In the genomic region with DNA sequence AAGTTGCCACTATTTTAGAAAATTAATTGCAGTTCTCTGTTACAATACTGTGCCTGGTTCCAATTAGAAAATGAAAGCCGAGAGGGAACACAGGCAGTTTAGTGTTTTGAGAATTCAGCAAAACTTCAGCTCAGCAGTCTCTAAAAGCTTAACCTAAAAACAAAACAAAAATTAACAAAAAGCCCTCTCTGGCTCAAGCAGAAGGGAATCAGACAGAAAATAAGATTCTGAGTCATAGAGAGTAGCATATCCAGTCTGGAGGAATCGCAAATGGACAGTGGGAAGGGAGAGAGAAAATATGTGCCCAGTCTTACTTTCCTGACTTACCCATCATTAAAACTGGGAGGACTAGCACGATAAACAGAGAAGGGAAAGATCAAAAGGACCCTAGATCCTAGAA, we compare ENCODE assay signal across 22 cellular contexts. TPM values are rescaled to one million over a fixed set of nuclear protein-coding genes. Genes with fewer than 3 reads are reported as not detected.
"Had no signal": no experiment of that assay in that cellular context is flagged by ENCODE, and none has a peak within 500 bp of the region (broad histone marks: within the 10 kb centered on the region; RNA-seq: fewer than 3 reads in every experiment).

No MANE protein-coding gene starts in this region.

- H3K9me3 ChIP-seq: mucosa of descending colon, tibial nerve had no signal

- H3K4me1 ChIP-seq: tibial nerve had no signal

- H3K27ac Mint-ChIP-seq: activated CD4-positive, alpha-beta T cell treated with anti-CD3 and anti-CD28 coated beads, Interleukin-2, amount 10 ng/mL, durations not matched to agents 7 days and 5 days; activated T-helper 1 cell treated with anti-CD3 and anti-CD28 coated beads, Interleukin-12 subunit alpha, Interleukin-12 subunit beta, Interleukin-2, Interleukin-4 antibody, amounts not matched to agents 30 ng/mL and 10 ng/mL and 1 ng/mL, durations not matched to agents 14 hours and 24 hours and 36 hours; endodermal cell; T-helper 2 cell treated with Interferon-gamma antibody and Interleukin-4, amounts not matched to agents 5 μg/mL and 100 μg/mL, for 36 hours had no signal

- FAIRE-seq: astrocyte, keratinocyte had no signal

- H3K4me3 Mint-ChIP-seq: activated CD4-positive, alpha-beta T cell treated with anti-CD3 and anti-CD28 coated beads, Interleukin-2, amount 10 ng/mL, durations not matched to agents 7 days and 5 days; activated T-helper 1 cell treated with anti-CD3 and anti-CD28 coated beads, Interleukin-12 subunit alpha, Interleukin-12 subunit beta, Interleukin-2, Interleukin-4 antibody, amounts not matched to agents 30 ng/mL and 10 ng/mL and 1 ng/mL, durations not matched to agents 14 hours and 24 hours and 36 hours; endodermal cell; naive thymus-derived CD8-positive, alpha-beta T cell; T-helper 2 cell treated with Interferon-gamma antibody and Interleukin-4, amounts not matched to agents 5 μg/mL and 100 μg/mL, for 36 hours had no signal

- H3K27me3 ChIP-seq: tibial nerve had no signal

- ATAC-seq: left lobe of liver; mucosa of descending colon; naive thymus-derived CD8-positive, alpha-beta T cell; right cardiac atrium had no signal

- DNase-seq: activated CD4-positive, alpha-beta T cell treated with anti-CD3 and anti-CD28 coated beads, Interleukin-2, amount 10 ng/mL, durations not matched to agents 7 days and 5 days; activated CD4-positive, CD25-positive, alpha-beta regulatory T cell; activated CD8-positive, alpha-beta memory T cell treated with anti-CD3 and anti-CD28 coated beads, Interleukin-2, amount 50 U/mL, for 48 hours; activated naive CD4-positive, alpha-beta T cell; erythroblast; hippocampal formation; mucosa of descending colon; naive thymus-derived CD8-positive, alpha-beta T cell; right cardiac atrium; stimulated activated CD4-positive, alpha-beta T cell treated with anti-CD3 and anti-CD28 coated beads, Interleukin-4, amount 100 ng/mL, for 24 hours; stimulated activated naive CD4-positive, alpha-beta T cell; substantia nigra had no signal

- H3K27me3 Mint-ChIP-seq: activated CD4-positive, alpha-beta T cell treated with anti-CD3 and anti-CD28 coated beads, Interleukin-2, amount 10 ng/mL, durations not matched to agents 7 days and 5 days; naive thymus-derived CD8-positive, alpha-beta T cell had no signal

- H3K4me3 ChIP-seq: mucosa of descending colon, skin epidermis had no signal

- H3K27ac ChIP-seq: tibial nerve had no signal

- H3K9me3 Mint-ChIP-seq: activated CD4-positive, alpha-beta T cell treated with anti-CD3 and anti-CD28 coated beads, Interleukin-2, amount 10 ng/mL, durations not matched to agents 7 days and 5 days; activated T-helper 1 cell treated with anti-CD3 and anti-CD28 coated beads, Interleukin-12 subunit alpha, Interleukin-12 subunit beta, Interleukin-2, Interleukin-4 antibody, amounts not matched to agents 30 ng/mL and 10 ng/mL and 1 ng/mL, durations not matched to agents 14 hours and 24 hours and 36 hours; endodermal cell; naive thymus-derived CD8-positive, alpha-beta T cell; T-helper 2 cell treated with Interferon-gamma antibody and Interleukin-4, amounts not matched to agents 5 μg/mL and 100 μg/mL, for 36 hours had no signal

RNA-seq across cellular contexts. Expression of a gene that starts 38.1 kb away (rescaled TPM):
- total RNA-seq: left lobe of liver, lung microvascular endothelial cell, posterior vena cava had no signal
- polyA plus RNA-seq: keratinocyte had no signal
